1 cellular context compared by ENCODE assay signal in the genomic region with DNA sequence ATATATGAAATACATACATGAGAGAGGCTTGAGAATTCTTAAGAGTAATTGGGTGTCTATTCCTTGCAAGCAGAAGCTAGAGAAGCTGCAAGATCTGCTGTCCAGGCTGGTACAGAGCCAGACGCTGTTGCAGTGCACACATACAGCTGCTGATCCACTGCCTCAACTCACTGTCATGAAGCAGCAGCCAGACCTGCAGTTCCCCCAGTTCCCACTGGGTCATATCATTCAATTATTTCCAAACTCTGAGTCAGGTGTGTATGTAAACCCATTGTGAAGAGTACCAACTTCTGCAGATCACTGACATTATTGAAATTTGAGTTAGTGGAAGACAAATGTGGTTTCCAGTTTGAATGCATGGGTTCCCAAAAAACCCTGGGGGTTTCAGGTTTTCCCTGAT.
TF ChIP-seq lines count a peak whose summit lies in the region.

No MANE protein-coding gene starts in this region.

TF ChIP-seq in HepG2, 621 proteins besides CTCF, POLR2A, EP300 and RAD21 (continued from another document):
- TF ChIP-seq, protein P1, sequence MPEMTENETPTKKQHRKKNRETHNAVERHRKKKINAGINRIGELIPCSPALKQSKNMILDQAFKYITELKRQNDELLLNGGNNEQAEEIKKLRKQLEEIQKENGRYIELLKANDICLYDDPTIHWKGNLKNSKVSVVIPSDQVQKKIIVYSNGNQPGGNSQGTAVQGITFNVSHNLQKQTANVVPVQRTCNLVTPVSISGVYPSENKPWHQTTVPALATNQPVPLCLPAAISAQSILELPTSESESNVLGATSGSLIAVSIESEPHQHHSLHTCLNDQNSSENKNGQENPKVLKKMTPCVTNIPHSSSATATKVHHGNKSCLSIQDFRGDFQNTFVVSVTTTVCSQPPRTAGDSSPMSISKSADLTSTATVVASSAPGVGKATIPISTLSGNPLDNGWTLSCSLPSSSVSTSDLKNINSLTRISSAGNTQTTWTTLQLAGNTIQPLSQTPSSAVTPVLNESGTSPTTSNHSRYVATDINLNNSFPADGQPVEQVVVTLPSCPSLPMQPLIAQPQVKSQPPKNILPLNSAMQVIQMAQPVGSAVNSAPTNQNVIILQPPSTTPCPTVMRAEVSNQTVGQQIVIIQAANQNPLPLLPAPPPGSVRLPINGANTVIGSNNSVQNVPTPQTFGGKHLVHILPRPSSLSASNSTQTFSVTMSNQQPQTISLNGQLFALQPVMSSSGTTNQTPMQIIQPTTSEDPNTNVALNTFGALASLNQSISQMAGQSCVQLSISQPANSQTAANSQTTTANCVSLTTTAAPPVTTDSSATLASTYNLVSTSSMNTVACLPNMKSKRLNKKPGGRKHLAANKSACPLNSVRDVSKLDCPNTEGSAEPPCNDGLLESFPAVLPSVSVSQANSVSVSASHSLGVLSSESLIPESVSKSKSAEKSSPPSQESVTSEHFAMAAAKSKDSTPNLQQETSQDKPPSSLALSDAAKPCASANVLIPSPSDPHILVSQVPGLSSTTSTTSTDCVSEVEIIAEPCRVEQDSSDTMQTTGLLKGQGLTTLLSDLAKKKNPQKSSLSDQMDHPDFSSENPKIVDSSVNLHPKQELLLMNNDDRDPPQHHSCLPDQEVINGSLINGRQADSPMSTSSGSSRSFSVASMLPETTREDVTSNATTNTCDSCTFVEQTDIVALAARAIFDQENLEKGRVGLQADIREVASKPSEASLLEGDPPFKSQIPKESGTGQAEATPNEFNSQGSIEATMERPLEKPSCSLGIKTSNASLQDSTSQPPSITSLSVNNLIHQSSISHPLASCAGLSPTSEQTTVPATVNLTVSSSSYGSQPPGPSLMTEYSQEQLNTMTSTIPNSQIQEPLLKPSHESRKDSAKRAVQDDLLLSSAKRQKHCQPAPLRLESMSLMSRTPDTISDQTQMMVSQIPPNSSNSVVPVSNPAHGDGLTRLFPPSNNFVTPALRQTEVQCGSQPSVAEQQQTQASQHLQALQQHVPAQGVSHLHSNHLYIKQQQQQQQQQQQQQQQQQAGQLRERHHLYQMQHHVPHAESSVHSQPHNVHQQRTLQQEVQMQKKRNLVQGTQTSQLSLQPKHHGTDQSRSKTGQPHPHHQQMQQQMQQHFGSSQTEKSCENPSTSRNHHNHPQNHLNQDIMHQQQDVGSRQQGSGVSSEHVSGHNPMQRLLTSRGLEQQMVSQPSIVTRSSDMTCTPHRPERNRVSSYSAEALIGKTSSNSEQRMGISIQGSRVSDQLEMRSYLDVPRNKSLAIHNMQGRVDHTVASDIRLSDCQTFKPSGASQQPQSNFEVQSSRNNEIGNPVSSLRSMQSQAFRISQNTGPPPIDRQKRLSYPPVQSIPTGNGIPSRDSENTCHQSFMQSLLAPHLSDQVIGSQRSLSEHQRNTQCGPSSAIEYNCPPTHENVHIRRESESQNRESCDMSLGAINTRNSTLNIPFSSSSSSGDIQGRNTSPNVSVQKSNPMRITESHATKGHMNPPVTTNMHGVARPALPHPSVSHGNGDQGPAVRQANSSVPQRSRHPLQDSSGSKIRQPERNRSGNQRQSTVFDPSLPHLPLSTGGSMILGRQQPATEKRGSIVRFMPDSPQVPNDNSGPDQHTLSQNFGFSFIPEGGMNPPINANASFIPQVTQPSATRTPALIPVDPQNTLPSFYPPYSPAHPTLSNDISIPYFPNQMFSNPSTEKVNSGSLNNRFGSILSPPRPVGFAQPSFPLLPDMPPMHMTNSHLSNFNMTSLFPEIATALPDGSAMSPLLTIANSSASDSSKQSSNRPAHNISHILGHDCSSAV (CRISPR knock-in tag; IDR thresholded peaks at IDR 0.05; ENCODE audit: borderline replicate concordance) = no peak
- TF ChIP-seq, protein P2, sequence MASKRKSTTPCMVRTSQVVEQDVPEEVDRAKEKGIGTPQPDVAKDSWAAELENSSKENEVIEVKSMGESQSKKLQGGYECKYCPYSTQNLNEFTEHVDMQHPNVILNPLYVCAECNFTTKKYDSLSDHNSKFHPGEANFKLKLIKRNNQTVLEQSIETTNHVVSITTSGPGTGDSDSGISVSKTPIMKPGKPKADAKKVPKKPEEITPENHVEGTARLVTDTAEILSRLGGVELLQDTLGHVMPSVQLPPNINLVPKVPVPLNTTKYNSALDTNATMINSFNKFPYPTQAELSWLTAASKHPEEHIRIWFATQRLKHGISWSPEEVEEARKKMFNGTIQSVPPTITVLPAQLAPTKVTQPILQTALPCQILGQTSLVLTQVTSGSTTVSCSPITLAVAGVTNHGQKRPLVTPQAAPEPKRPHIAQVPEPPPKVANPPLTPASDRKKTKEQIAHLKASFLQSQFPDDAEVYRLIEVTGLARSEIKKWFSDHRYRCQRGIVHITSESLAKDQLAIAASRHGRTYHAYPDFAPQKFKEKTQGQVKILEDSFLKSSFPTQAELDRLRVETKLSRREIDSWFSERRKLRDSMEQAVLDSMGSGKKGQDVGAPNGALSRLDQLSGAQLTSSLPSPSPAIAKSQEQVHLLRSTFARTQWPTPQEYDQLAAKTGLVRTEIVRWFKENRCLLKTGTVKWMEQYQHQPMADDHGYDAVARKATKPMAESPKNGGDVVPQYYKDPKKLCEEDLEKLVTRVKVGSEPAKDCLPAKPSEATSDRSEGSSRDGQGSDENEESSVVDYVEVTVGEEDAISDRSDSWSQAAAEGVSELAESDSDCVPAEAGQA (IDR thresholded peaks at IDR 0.05; ENCODE audit: low read depth) = no peak
- TF ChIP-seq, protein P2 (CRISPR knock-in tag; IDR thresholded peaks at IDR 0.05; ENCODE audit: borderline replicate concordance) = no peak
- TF ChIP-seq SPEN (CRISPR knock-in tag; IDR thresholded peaks at IDR 0.05; ENCODE audit: low read depth) (no peak), GLI4 (CRISPR knock-in tag; IDR thresholded peaks at IDR 0.05; ENCODE audit: borderline replicate concordance) (no peak), MAFK (conservative IDR thresholded peaks at IDR 0.05 in 1 of 2, IDR thresholded peaks at IDR 0.05 in 1 of 2; ENCODE audit: low read length in 2 of 2) (no peak), HDAC1 (CRISPR knock-in tag; IDR thresholded peaks at IDR 0.05) (no peak), BORCS8-MEF2B (CRISPR knock-in tag; IDR thresholded peaks at IDR 0.05) (no peak), MIER3 (CRISPR knock-in tag; IDR thresholded peaks at IDR 0.05; ENCODE audit: borderline replicate concordance) (no peak), CAMTA2 (CRISPR knock-in tag; IDR thresholded peaks at IDR 0.05; ENCODE audit: borderline replicate concordance) (no peak), GTF2F1 (IDR thresholded peaks at IDR 0.05; ENCODE audit: low read length) (no peak), THYN1 (CRISPR knock-in tag; IDR thresholded peaks at IDR 0.05; ENCODE audit: borderline replicate concordance, low read depth) (no peak)
- TF ChIP-seq, protein P3, sequence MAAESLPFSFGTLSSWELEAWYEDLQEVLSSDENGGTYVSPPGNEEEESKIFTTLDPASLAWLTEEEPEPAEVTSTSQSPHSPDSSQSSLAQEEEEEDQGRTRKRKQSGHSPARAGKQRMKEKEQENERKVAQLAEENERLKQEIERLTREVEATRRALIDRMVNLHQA (CRISPR knock-in tag; IDR thresholded peaks at IDR 0.05) = no peak
TF ChIP-seq in HepG2: peak in this region for 0.
